Comparison of ENCODE assay signal across 8 cellular contexts in genomic region chr4:53706422-53707032, GRCh38.
DNase-seq lines count a peak whose midpoint lies in the region; ATAC-seq and TF ChIP-seq lines count a peak whose summit lies in the region.

No MANE protein-coding gene starts in this region.

- H3K9me3 ChIP-seq in gastrocnemius medialis = no peaks in the 10 kb centered on the region

- H3K4me1 ChIP-seq in gastrocnemius medialis = peaks cover 12 to 21% of the 10 kb centered on the region in 2 donors

- no peak for TF ChIP-seq POLR2A in gastrocnemius medialis (IDR thresholded peaks at IDR 0.05)

- DNase-seq in A172 (ENCODE audit: low spot score) = peak; percentile 35
- peak; percentile 22 for DNase-seq in HPDE6-E6E7 (ENCODE audit: extremely low spot score)
- peak; percentile 71 for DNase-seq in SK-MEL-5 (ENCODE audit: low read depth, low spot score)
- DNase-seq in glomerular visceral epithelial cell (ENCODE audit: extremely low spot score) = peak; percentile 10
- DNase-seq in gastrocnemius medialis = no peak
- DNase-seq in activated CD8-positive, alpha-beta memory T cell treated with anti-CD3 and anti-CD28 coated beads, Interleukin-2, amount 50 U/mL, for 4 hours = no peak

- no peak overlapping the region for H3K4me3 ChIP-seq in gastrocnemius medialis

- no peaks in the 10 kb centered on the region for H3K27me3 ChIP-seq in gastrocnemius medialis

- H3K36me3 ChIP-seq in gastrocnemius medialis = no peaks in the 10 kb centered on the region

- no peak overlapping the region for H3K27ac ChIP-seq in gastrocnemius medialis

- ATAC-seq in gastrocnemius medialis (no peak), GM18909 (IDR thresholded peaks at IDR 0.05; ENCODE audit: poor library complexity, unreplicated experiment) (no peak)

- TF ChIP-seq CTCF in GM12872 (IDR thresholded peaks at IDR 0.05; ENCODE audit: insufficient read depth, low read depth, low read length) = peak; percentile 74
- peak in 3 of 5 experiments; percentile 15 to 38 (median 27) for TF ChIP-seq CTCF in gastrocnemius medialis (IDR thresholded peaks at IDR 0.05 in 4 of 5, conservative IDR thresholded peaks at IDR 0.05 in 1 of 5)

- in situ Hi-C loops in SK-MEL-5 (cut with HindIII; ENCODE audit: low pct_unique_long_range_greater_than_20kb, low sequenced_read_pairs) (no loop called here), gastrocnemius medialis (cut with MboI; ENCODE audit: low sequenced_read_pairs in 4 of 4) (loop anchor here in 2 of 4 donors (10.0 to 25.0 kb wide), 2 partner anchors 518 to 531 kb away; partner anchors contain the start of gene PDGFRA (in 2 of the 2))

- intact Hi-C loops in gastrocnemius medialis (cut with DNase I; ENCODE audit: low total_unique reads) = loop anchor here (10.0 kb wide), 3 partner anchors 198 to 518 kb away; partner anchors contain the start of gene PDGFRA

Comparison
In these comparisons a context has a peak if more than half of its experiments do, and no peak if none do; other contexts are left out.
1. DNase-seq: peak in A172 (single experiment), HPDE6-E6E7 (single experiment), SK-MEL-5 (single experiment) and glomerular visceral epithelial cell (single experiment); none in gastrocnemius medialis (0 of 2) and activated CD8-positive, alpha-beta memory T cell treated with anti-CD3 and anti-CD28 coated beads, Interleukin-2, amount 50 U/mL, for 4 hours (single experiment).